In the genomic region with DNA sequence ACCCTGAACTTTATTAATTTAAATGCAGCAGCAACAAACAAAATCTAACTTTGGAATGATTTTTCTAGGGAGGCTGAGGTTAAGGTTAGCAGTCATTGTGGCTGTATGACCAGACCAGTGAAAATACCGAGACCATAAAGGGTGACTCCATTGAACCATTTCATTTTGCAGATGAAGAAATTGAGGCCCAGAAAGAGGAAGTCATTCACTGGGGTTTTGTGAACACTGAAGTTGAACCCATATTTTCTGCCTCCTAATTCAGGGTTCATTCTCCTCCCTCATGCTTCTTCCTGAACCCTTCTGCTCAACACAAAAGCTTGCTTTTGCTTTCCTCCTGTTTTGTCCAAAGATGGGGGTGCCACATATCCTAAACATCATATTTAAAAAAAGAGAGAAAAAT, we compare ENCODE assay signal across 24 cellular contexts.
"Had no signal": no experiment of that assay in that cellular context is flagged by ENCODE, and none has a peak within 500 bp of the region (broad histone marks: within the 10 kb centered on the region; RNA-seq: fewer than 3 reads in every experiment).

No MANE protein-coding gene starts in this region.

- H3K4me3 Mint-ChIP-seq: IgD-negative memory B cell; T-cell; T-helper 1 cell treated with Interleukin-12 subunit alpha and Interleukin-12 subunit beta and Interleukin-4 antibody, amounts not matched to agents 30 μg/mL and 1 μg/mL, for 36 hours had no signal

- ATAC-seq: Panc1, PC-3, T-cell had no signal

- FAIRE-seq: HTR-8/SVneo had no signal

- H3K9me3 ChIP-seq: SK-N-SH had no signal

- H3K27me3 Mint-ChIP-seq: T-cell had no signal

- H3K36me3 Mint-ChIP-seq: T-cell had no signal

- H3K9me2 ChIP-seq: SK-N-SH had no signal

- DNase-seq: KBM-7; NCI-H1092 treated with DMSO at 0.1 percent for 48 hours; NCI-H1436; NCI-H187; NCI-H2029; NCI-H2081 treated with DMSO at 0.1 percent for 48 hours; NCI-H2171; NCI-H226; NCI-H446; NCI-H510A; NCI-H524 treated with DMSO at 0.1 percent for 48 hours; NCI-H774; NK-92 treated with Interleukin-12 subunit alpha and Interleukin-12 subunit beta, amount 100 ng/mL, for 24 hours; PC-3; SHP77; SK-N-SH; SW 1271; T-cell had no signal

- H3K27ac ChIP-seq: HL-60, RWPE1 had no signal

- H3K4me2 ChIP-seq: SK-N-SH had no signal

- H3K9ac ChIP-seq: SK-N-SH had no signal

- H3K27ac Mint-ChIP-seq: IgD-negative memory B cell; T-cell; T-helper 1 cell treated with Interleukin-12 subunit alpha and Interleukin-12 subunit beta and Interleukin-4 antibody, amounts not matched to agents 30 μg/mL and 1 μg/mL, for 36 hours had no signal
